ENCODE assay signal across 9 cellular contexts in genomic region chr2:74290466-74291216, GRCh38. TPM values are rescaled to one million over a fixed set of nuclear protein-coding genes. Genes with fewer than 3 reads are reported as not detected.
DNase-seq lines count a peak whose midpoint lies in the region; ATAC-seq and TF ChIP-seq lines count a peak whose summit lies in the region.
"Had no signal": no experiment of that assay in that cellular context is flagged by ENCODE, and none has a peak within 500 bp of the region (broad histone marks: within the 10 kb centered on the region; RNA-seq: fewer than 3 reads in every experiment).

No MANE protein-coding gene starts in this region.

- no peak overlapping the region for H3K4me3 Mint-ChIP-seq in GM23338

- no peaks in the 10 kb centered on the region for H3K27me3 ChIP-seq in GM23338 (ENCODE audit: insufficient read depth)
- H3K27me3 ChIP-seq in breast epithelium = no peaks in the 10 kb centered on the region
- H3K27me3 ChIP-seq in vagina = no peaks in the 10 kb centered on the region
- H3K27me3 ChIP-seq: suprapubic skin had no signal

- H3K4me3 ChIP-seq in GM23338 (no peak overlapping the region), breast epithelium (no peak overlapping the region), vagina (no peak overlapping the region)
- H3K4me3 ChIP-seq: suprapubic skin had no signal

- H3K9me3 Mint-ChIP-seq in GM23338 = no peaks in the 10 kb centered on the region

- no peaks in the 10 kb centered on the region for H3K36me3 ChIP-seq in GM23338 (ENCODE audit: insufficient read depth)
- no peaks in the 10 kb centered on the region for H3K36me3 ChIP-seq in breast epithelium
- H3K36me3 ChIP-seq in vagina = no peaks in the 10 kb centered on the region

- H3K9me3 ChIP-seq in breast epithelium (no peaks in the 10 kb centered on the region), vagina (no peaks in the 10 kb centered on the region)
- H3K9me3 ChIP-seq: suprapubic skin had no signal

- no peaks in the 10 kb centered on the region for H3K36me3 Mint-ChIP-seq in GM23338 (ENCODE audit: low read depth)

- H3K9me2 ChIP-seq in GM23338 (ENCODE audit: insufficient read depth) = peaks cover 3% of the 10 kb centered on the region; the same call in 1 of the 2 replicates

- TF ChIP-seq CTCF in GM23338 (conservative IDR thresholded peaks at IDR 0.05; ENCODE audit: low read depth in 2 of 2) (no peak), breast epithelium (IDR thresholded peaks at IDR 0.05) (no peak), vagina (IDR thresholded peaks at IDR 0.05) (no peak)

- no peak overlapping the region for H3K27ac Mint-ChIP-seq in GM23338

- H3K4me1 Mint-ChIP-seq in GM23338 = peaks cover 3% of the 10 kb centered on the region; the same call in 1 of the 3 replicates

- no peaks in the 10 kb centered on the region for H4K20me1 ChIP-seq in GM23338 (replicated peaks; ENCODE audit: insufficient read depth)

- H3K4me2 ChIP-seq in GM23338 = no peak overlapping the region

- H2AFZ ChIP-seq in GM23338 = no peak overlapping the region

- intact Hi-C loops in breast epithelium (cut with DNase I; ENCODE audit: low total_unique reads) = loop anchor here (10.0 kb wide), 1 partner anchor 904 kb away; the partner anchor contains the start of gene TACR1
- intact Hi-C loops in vagina (cut with DNase I) = no loop called here

- TF ChIP-seq POLR2A in Raji (IDR thresholded peaks at IDR 0.05; ENCODE audit: insufficient read depth, low read depth, low read length) (0 out of 2 replicates have a peak, but pooled peaks have one; percentile 18), breast epithelium (IDR thresholded peaks at IDR 0.05) (no peak), vagina (IDR thresholded peaks at IDR 0.05) (no peak)

- no peaks in the 10 kb centered on the region for H3K79me2 ChIP-seq in GM23338 (replicated peaks; ENCODE audit: insufficient read depth)

- H3K27me3 Mint-ChIP-seq in GM23338 (ENCODE audit: insufficient read depth, low read depth, poor library complexity) = peaks cover 7% of the 10 kb centered on the region

- DNase-seq in stimulated activated CD4-positive, alpha-beta T cell treated with anti-CD3 and anti-CD28 coated beads, Interleukin-12 subunit alpha, Interleukin-12 subunit beta, amount 100 ng/mL, for 4 hours = peak; percentile 8
- DNase-seq in stimulated activated CD4-positive, alpha-beta T cell treated with anti-CD3 and anti-CD28 coated beads, Interleukin-1b, Interleukin-23, amount 100 ng/mL, for 48 hours = no peak
- peak; percentile 68 for DNase-seq in central memory CD4-positive, alpha-beta T cell
- DNase-seq in GM23338 (ENCODE audit: low spot score) (no peak), breast epithelium (ENCODE audit: low spot score in 2 of 2) (no peak), cerebellar nuclear complex (lab: John Stamatoyannopoulos, UW) (no peak), vagina (ENCODE audit: extremely low spot score in 2 of 2) (no peak)

- no peaks in the 10 kb centered on the region for H3F3A ChIP-seq in GM23338 (replicated peaks; ENCODE audit: low read depth)

- no peak for ATAC-seq in GM23338

- H3K4me1 ChIP-seq in GM23338 (ENCODE audit: insufficient read depth) (no peaks in the 10 kb centered on the region), breast epithelium (no peaks in the 10 kb centered on the region), vagina (no peaks in the 10 kb centered on the region)
- H3K4me1 ChIP-seq: suprapubic skin had no signal

- H3K27ac ChIP-seq in GM23338 (ENCODE audit: low read depth) (no peak overlapping the region), breast epithelium (no peak overlapping the region), vagina (no peak overlapping the region)
- H3K27ac ChIP-seq: suprapubic skin had no signal

TF ChIP-seq in GM23338, 12 proteins besides CTCF, POLR2A, EP300 and RAD21:
- TF ChIP-seq ZNF114 (CRISPR knock-in tag; IDR thresholded peaks at IDR 0.05) (no peak), NANOG (IDR thresholded peaks at IDR 0.05; ENCODE audit: borderline replicate concordance) (no peak), ZNF462 (CRISPR knock-in tag; IDR thresholded peaks at IDR 0.05) (no peak)

RNA-seq across cellular contexts. Expression of gene SLC4A5, which starts 52.6 kb away (rescaled TPM):
- total RNA-seq in GM23338 (2014; rRNA removed; shearing (Covaris generic)) = 0.24 and 0.89 TPM in 2 replicates
- polyA plus RNA-seq in GM23338 (2016; fragmentation: Nextera tagmentation; extraction: Ambion mirVana) = 0.50 and 0.70 TPM in 2 replicates
- total RNA-seq in breast epithelium (1 to 10 TPM; 2.1 to 9.2 (median 6.2) TPM), vagina (4.4 TPM)

Comparison
In these comparisons a context has a peak if more than half of its experiments do, and no peak if none do; other contexts are left out.
1. DNase-seq: peak in stimulated activated CD4-positive, alpha-beta T cell treated with anti-CD3 and anti-CD28 coated beads, Interleukin-12 subunit alpha, Interleukin-12 subunit beta, amount 100 ng/mL, for 4 hours (single experiment) and central memory CD4-positive, alpha-beta T cell (single experiment); none in stimulated activated CD4-positive, alpha-beta T cell treated with anti-CD3 and anti-CD28 coated beads, Interleukin-1b, Interleukin-23, amount 100 ng/mL, for 48 hours (single experiment), GM23338 (single experiment), breast epithelium (0 of 2), cerebellar nuclear complex (0 of 2) and vagina (0 of 2).